1 cellular context compared by ENCODE assay signal in genomic region chr15:89680282-89680873, GRCh38.
TF ChIP-seq lines count a peak whose summit lies in the region.

No MANE protein-coding gene starts in this region.

TF ChIP-seq in HepG2, 621 proteins besides CTCF, POLR2A, EP300 and RAD21 (continued from another document and continues in another):
- no peak for TF ChIP-seq GRHL1 (CRISPR knock-in tag; conservative IDR thresholded peaks at IDR 0.05)
- 0 out of 2 replicates have a peak, but pooled peaks have one; percentile 79 for TF ChIP-seq ZNF709 (CRISPR knock-in tag; IDR thresholded peaks at IDR 0.05)
- TF ChIP-seq ZNF407 (CRISPR knock-in tag; IDR thresholded peaks at IDR 0.05; ENCODE audit: not compliant biosample characterization), result no peak
- TF ChIP-seq, protein P1, sequence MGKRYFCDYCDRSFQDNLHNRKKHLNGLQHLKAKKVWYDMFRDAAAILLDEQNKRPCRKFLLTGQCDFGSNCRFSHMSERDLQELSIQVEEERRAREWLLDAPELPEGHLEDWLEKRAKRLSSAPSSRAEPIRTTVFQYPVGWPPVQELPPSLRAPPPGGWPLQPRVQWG (CRISPR knock-in tag; IDR thresholded peaks at IDR 0.05; ENCODE audit: borderline replicate concordance, low read depth), result no peak
- TF ChIP-seq ATF7 (IDR thresholded peaks at IDR 0.05), result peak; percentile 55; the same call in 1 of the 2 replicates
- no peak; the same call in 1 of the 2 replicates for TF ChIP-seq ATF7 (CRISPR knock-in tag; IDR thresholded peaks at IDR 0.05)
- TF ChIP-seq, protein P2, sequence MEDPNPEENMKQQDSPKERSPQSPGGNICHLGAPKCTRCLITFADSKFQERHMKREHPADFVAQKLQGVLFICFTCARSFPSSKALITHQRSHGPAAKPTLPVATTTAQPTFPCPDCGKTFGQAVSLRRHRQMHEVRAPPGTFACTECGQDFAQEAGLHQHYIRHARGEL (CRISPR knock-in tag; IDR thresholded peaks at IDR 0.05), result no peak
- peak; percentile 50 for TF ChIP-seq SAP130 (CRISPR knock-in tag; IDR thresholded peaks at IDR 0.05; ENCODE audit: low read depth)
- no peak for TF ChIP-seq MED8 (CRISPR knock-in tag; IDR thresholded peaks at IDR 0.05; ENCODE audit: insufficient replicate concordance)
- peak; percentile 69 for TF ChIP-seq NFIC (IDR thresholded peaks at IDR 0.05; ENCODE audit: low read length)
- no peak for TF ChIP-seq E2F1 (CRISPR knock-in tag; IDR thresholded peaks at IDR 0.05)
- no peak for TF ChIP-seq ZNF629 (CRISPR knock-in tag; conservative IDR thresholded peaks at IDR 0.05)
- TF ChIP-seq CHD2 (IDR thresholded peaks at IDR 0.05; ENCODE audit: low read depth, low read length), result no peak
- TF ChIP-seq SMARCC2 (IDR thresholded peaks at IDR 0.05), result no peak
- peak; percentile 59 for TF ChIP-seq GATAD2A (CRISPR knock-in tag; IDR thresholded peaks at IDR 0.05)
- peak; percentile 79 for TF ChIP-seq MIXL1 (CRISPR knock-in tag; IDR thresholded peaks at IDR 0.05)
- TF ChIP-seq DPF2 (CRISPR knock-in tag; IDR thresholded peaks at IDR 0.05; ENCODE audit: borderline replicate concordance, low read depth), result 0 out of 2 replicates have a peak, but pooled peaks have one; percentile 40
- TF ChIP-seq, protein P3, sequence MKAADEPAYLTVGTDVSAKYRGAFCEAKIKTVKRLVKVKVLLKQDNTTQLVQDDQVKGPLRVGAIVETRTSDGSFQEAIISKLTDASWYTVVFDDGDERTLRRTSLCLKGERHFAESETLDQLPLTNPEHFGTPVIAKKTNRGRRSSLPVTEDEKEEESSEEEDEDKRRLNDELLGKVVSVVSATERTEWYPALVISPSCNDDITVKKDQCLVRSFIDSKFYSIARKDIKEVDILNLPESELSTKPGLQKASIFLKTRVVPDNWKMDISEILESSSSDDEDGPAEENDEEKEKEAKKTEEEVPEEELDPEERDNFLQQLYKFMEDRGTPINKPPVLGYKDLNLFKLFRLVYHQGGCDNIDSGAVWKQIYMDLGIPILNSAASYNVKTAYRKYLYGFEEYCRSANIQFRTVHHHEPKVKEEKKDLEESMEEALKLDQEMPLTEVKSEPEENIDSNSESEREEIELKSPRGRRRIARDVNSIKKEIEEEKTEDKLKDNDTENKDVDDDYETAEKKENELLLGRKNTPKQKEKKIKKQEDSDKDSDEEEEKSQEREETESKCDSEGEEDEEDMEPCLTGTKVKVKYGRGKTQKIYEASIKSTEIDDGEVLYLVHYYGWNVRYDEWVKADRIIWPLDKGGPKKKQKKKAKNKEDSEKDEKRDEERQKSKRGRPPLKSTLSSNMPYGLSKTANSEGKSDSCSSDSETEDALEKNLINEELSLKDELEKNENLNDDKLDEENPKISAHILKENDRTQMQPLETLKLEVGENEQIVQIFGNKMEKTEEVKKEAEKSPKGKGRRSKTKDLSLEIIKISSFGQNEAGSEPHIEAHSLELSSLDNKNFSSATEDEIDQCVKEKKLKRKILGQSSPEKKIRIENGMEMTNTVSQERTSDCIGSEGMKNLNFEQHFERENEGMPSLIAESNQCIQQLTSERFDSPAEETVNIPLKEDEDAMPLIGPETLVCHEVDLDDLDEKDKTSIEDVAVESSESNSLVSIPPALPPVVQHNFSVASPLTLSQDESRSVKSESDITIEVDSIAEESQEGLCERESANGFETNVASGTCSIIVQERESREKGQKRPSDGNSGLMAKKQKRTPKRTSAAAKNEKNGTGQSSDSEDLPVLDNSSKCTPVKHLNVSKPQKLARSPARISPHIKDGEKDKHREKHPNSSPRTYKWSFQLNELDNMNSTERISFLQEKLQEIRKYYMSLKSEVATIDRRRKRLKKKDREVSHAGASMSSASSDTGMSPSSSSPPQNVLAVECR (CRISPR knock-in tag; IDR thresholded peaks at IDR 0.05; ENCODE audit: borderline replicate concordance), result peak; percentile 50; the same call in 1 of the 2 replicates
- peak; percentile 63; the same call in 1 of the 2 replicates for TF ChIP-seq HDAC2 (CRISPR knock-in tag; IDR thresholded peaks at IDR 0.05)
- TF ChIP-seq TP53 (CRISPR knock-in tag; conservative IDR thresholded peaks at IDR 0.05), result no peak
- TF ChIP-seq, protein P4, sequence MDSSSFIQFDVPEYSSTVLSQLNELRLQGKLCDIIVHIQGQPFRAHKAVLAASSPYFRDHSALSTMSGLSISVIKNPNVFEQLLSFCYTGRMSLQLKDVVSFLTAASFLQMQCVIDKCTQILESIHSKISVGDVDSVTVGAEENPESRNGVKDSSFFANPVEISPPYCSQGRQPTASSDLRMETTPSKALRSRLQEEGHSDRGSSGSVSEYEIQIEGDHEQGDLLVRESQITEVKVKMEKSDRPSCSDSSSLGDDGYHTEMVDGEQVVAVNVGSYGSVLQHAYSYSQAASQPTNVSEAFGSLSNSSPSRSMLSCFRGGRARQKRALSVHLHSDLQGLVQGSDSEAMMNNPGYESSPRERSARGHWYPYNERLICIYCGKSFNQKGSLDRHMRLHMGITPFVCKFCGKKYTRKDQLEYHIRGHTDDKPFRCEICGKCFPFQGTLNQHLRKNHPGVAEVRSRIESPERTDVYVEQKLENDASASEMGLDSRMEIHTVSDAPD (CRISPR knock-in tag; IDR thresholded peaks at IDR 0.05), result 0 out of 2 replicates have a peak, but pooled peaks have one; percentile 65
- no peak for TF ChIP-seq ZMAT3 (CRISPR knock-in tag; conservative IDR thresholded peaks at IDR 0.05)
- peak; percentile 75 for TF ChIP-seq TEAD3 (CRISPR knock-in tag; optimal IDR thresholded peaks at IDR 0.05; ENCODE audit: borderline replicate concordance)
- TF ChIP-seq ZNF781 (CRISPR knock-in tag; IDR thresholded peaks at IDR 0.05; ENCODE audit: borderline replicate concordance, not compliant biosample characterization), result no peak
- no peak for TF ChIP-seq SRSF1 (optimal IDR thresholded peaks at IDR 0.05; ENCODE audit: low read depth, low read length)
- 0 out of 2 replicates have a peak, but pooled peaks have one; percentile 29 for TF ChIP-seq SMAD3 (CRISPR knock-in tag; IDR thresholded peaks at IDR 0.05)
- TF ChIP-seq ZNF563 (CRISPR knock-in tag; IDR thresholded peaks at IDR 0.05), result no peak
- TF ChIP-seq PHF20 (CRISPR knock-in tag; IDR thresholded peaks at IDR 0.05), result no peak
- TF ChIP-seq IRX3 (CRISPR knock-in tag; IDR thresholded peaks at IDR 0.05; ENCODE audit: borderline replicate concordance, low read depth), result no peak
- TF ChIP-seq RXRA (CRISPR knock-in tag; IDR thresholded peaks at IDR 0.05), result peak; percentile 95
- TF ChIP-seq KAT8 (CRISPR knock-in tag; IDR thresholded peaks at IDR 0.05), result peak; percentile 20; the same call in 1 of the 2 replicates
- TF ChIP-seq SALL2 (CRISPR knock-in tag; IDR thresholded peaks at IDR 0.05), result no peak
- peak; percentile 60 for TF ChIP-seq MXD4 (CRISPR knock-in tag; IDR thresholded peaks at IDR 0.05)
- TF ChIP-seq NFE2L1 (CRISPR knock-in tag; IDR thresholded peaks at IDR 0.05; ENCODE audit: borderline replicate concordance), result no peak
- no peak for TF ChIP-seq PCBP1 (IDR thresholded peaks at IDR 0.05; ENCODE audit: borderline replicate concordance, low read depth, low read length)
- no peak for TF ChIP-seq CBX1 (IDR thresholded peaks at IDR 0.05; ENCODE audit: low read depth)
- TF ChIP-seq GTF2F1 (IDR thresholded peaks at IDR 0.05; ENCODE audit: low read length), result no peak
- TF ChIP-seq ZNF17 (CRISPR knock-in tag; IDR thresholded peaks at IDR 0.05), result no peak
- TF ChIP-seq CBFB (CRISPR knock-in tag; IDR thresholded peaks at IDR 0.05), result no peak
- no peak for TF ChIP-seq ZNF263 (CRISPR knock-in tag; IDR thresholded peaks at IDR 0.05)
- no peak for TF ChIP-seq ZNF782 (CRISPR knock-in tag; IDR thresholded peaks at IDR 0.05; ENCODE audit: borderline replicate concordance)
- no peak for TF ChIP-seq ZBTB33 (CRISPR knock-in tag; IDR thresholded peaks at IDR 0.05)
